ENCODE assay signal across 8 cellular contexts in genomic region chr6:37566209-37566859, GRCh38.
DNase-seq lines count a peak whose midpoint lies in the region; ATAC-seq and TF ChIP-seq lines count a peak whose summit lies in the region.

No MANE protein-coding gene starts in this region.

- no peak overlapping the region for H3K27ac ChIP-seq in OCI-LY1 (ENCODE audit: low read depth, low read length, poor library complexity, severe bottlenecking)
- H3K27ac ChIP-seq in neuronal stem cell (replicated peaks; ENCODE audit: low read length), result peak overlapping the region; percentile 96
- no peak overlapping the region for H3K27ac ChIP-seq in substantia nigra (ENCODE audit: low read depth, low read length, poor library complexity, severe bottlenecking)

- H3K14ac ChIP-seq in neuronal stem cell (ENCODE audit: low read length), result peak overlapping the region; percentile 94

- peak overlapping the region; percentile 41 for H3K4me2 ChIP-seq in OCI-LY1 (ENCODE audit: low read length)
- peak overlapping the region; percentile 90 for H3K4me2 ChIP-seq in neuronal stem cell (ENCODE audit: insufficient read depth, low read length, poor library complexity, severe bottlenecking)

- H3K23ac ChIP-seq in neuronal stem cell (ENCODE audit: low read depth, low read length, poor library complexity), result peak overlapping the region; percentile 45

- H3K9me3 ChIP-seq in OCI-LY1 (ENCODE audit: low read length) (no peaks in the 10 kb centered on the region), neuronal stem cell (replicated peaks in 1 of 2; ENCODE audit: control insufficient read depth in 2 of 2, insufficient read depth in 1 of 2, low read depth in 1 of 2, low read length in 2 of 2) (no peaks in the 10 kb centered on the region)

- H3K79me2 ChIP-seq in OCI-LY1 (ENCODE audit: insufficient read depth, low read length), result no peaks in the 10 kb centered on the region

- H3F3A ChIP-seq in OCI-LY1 (ENCODE audit: insufficient read depth, low read length), result no peaks in the 10 kb centered on the region

- H3K4me1 ChIP-seq in OCI-LY1 (ENCODE audit: insufficient read depth, low read length, severe bottlenecking) (peaks cover 5% of the 10 kb centered on the region), neuronal stem cell (ENCODE audit: control insufficient read depth in 2 of 2, insufficient read depth in 1 of 2, low read depth in 1 of 2, low read length in 2 of 2) (peaks cover 44 to 45% of the 10 kb centered on the region in 2 donors)

- H3K9ac ChIP-seq in OCI-LY1 (ENCODE audit: low read length), result no peak overlapping the region
- peak overlapping the region; percentile 52 for H3K9ac ChIP-seq in neuronal stem cell (ENCODE audit: low read depth, low read length, poor library complexity)

- H3K36me3 ChIP-seq in OCI-LY1 (ENCODE audit: insufficient read depth, low read length) (no peaks in the 10 kb centered on the region), neuronal stem cell (replicated peaks in 1 of 2; ENCODE audit: control insufficient read depth in 2 of 2, insufficient read depth in 2 of 2, low read length in 2 of 2) (no peaks in the 10 kb centered on the region)

- peak; percentile 55 for ATAC-seq in HG03103 (IDR thresholded peaks at IDR 0.05; ENCODE audit: low read depth, unreplicated experiment)

- H3K4me3 ChIP-seq in OCI-LY1 (ENCODE audit: low read depth, low read length, poor library complexity, severe bottlenecking), result no peak overlapping the region
- peak overlapping the region; percentile 43 to 59 for H3K4me3 ChIP-seq in neuronal stem cell (ENCODE audit: low read length in 2 of 2)

- no peak overlapping the region for H4K8ac ChIP-seq in neuronal stem cell (ENCODE audit: low read depth, low read length)

- peak overlapping the region; percentile 49 for H2BK120ac ChIP-seq in neuronal stem cell (ENCODE audit: low read depth, low read length)

- peak overlapping the region; percentile 90 for H3K18ac ChIP-seq in neuronal stem cell (ENCODE audit: low read length)

- H2AFZ ChIP-seq in OCI-LY1 (ENCODE audit: low read length) (no peak overlapping the region), neuronal stem cell (ENCODE audit: low read length) (peak overlapping the region; percentile 78)

- no peak overlapping the region for H3K4ac ChIP-seq in neuronal stem cell (ENCODE audit: low read length)

- H2AK5ac ChIP-seq in neuronal stem cell (ENCODE audit: low read depth, low read length), result peak overlapping the region; percentile 33

- no CpG with 5 or more reads among the region's 22 CpGs for WGBS in neuronal stem cell (ENCODE audit: extremely low coverage in 2 of 2, insufficient read length in 2 of 2, insufficient replicate concordance in 1 of 2), 2 donors

- no peak overlapping the region for H4K91ac ChIP-seq in neuronal stem cell (ENCODE audit: low read depth, low read length, poor library complexity)

- H3K79me1 ChIP-seq in neuronal stem cell (ENCODE audit: low read depth, low read length), result no peaks in the 10 kb centered on the region

- peak overlapping the region; percentile 49 for H2BK15ac ChIP-seq in neuronal stem cell (ENCODE audit: low read length)

- peak; percentile 97 for TF ChIP-seq CTCF in GM12874 (IDR thresholded peaks at IDR 0.05; ENCODE audit: insufficient read depth, low read depth, low read length)
- peak; percentile 90 for TF ChIP-seq CTCF in OCI-LY1 (IDR thresholded peaks at IDR 0.05; ENCODE audit: low read length)

- peak; percentile 86 to 87 for DNase-seq in activated T-cell treated with anti-CD3 and anti-CD28 coated beads, Interleukin-2, amount 50 U/mL, for 48 hours
- DNase-seq in fibroblast of peridontal ligament (ENCODE audit: extremely low read depth), result peak; percentile 24
- peak; percentile 80 for DNase-seq in neuronal stem cell (ENCODE audit: low spot score)
- peak in 46 of 49 donors; percentile 18 to 80 (median 54) for DNase-seq in substantia nigra (lab: John Stamatoyannopoulos, UW)
- no peak for DNase-seq in amniotic stem cell (lab: John Stamatoyannopoulos, UW)

- H4K20me1 ChIP-seq in OCI-LY1 (ENCODE audit: insufficient read depth, low read length), result no peaks in the 10 kb centered on the region

- H3K27me3 ChIP-seq in OCI-LY1 (ENCODE audit: insufficient read depth, low read length), result peaks cover 4% of the 10 kb centered on the region
- H3K27me3 ChIP-seq in neuronal stem cell (ENCODE audit: control insufficient read depth in 3 of 3, insufficient read depth in 3 of 3, low read depth in 1 of 3, low read length in 3 of 3), result peaks cover 0 to 5% (median 0%) of the 10 kb centered on the region in 3 experiments

- H2BK12ac ChIP-seq in neuronal stem cell (ENCODE audit: low read length), result peak overlapping the region; percentile 67

- no peaks in the 10 kb centered on the region for H3K9me2 ChIP-seq in OCI-LY1 (ENCODE audit: low read depth, low read length)

- H2BK5ac ChIP-seq in neuronal stem cell (ENCODE audit: low read length), result peak overlapping the region; percentile 94
